ENCODE assay signal across 9 cellular contexts in the genomic region with DNA sequence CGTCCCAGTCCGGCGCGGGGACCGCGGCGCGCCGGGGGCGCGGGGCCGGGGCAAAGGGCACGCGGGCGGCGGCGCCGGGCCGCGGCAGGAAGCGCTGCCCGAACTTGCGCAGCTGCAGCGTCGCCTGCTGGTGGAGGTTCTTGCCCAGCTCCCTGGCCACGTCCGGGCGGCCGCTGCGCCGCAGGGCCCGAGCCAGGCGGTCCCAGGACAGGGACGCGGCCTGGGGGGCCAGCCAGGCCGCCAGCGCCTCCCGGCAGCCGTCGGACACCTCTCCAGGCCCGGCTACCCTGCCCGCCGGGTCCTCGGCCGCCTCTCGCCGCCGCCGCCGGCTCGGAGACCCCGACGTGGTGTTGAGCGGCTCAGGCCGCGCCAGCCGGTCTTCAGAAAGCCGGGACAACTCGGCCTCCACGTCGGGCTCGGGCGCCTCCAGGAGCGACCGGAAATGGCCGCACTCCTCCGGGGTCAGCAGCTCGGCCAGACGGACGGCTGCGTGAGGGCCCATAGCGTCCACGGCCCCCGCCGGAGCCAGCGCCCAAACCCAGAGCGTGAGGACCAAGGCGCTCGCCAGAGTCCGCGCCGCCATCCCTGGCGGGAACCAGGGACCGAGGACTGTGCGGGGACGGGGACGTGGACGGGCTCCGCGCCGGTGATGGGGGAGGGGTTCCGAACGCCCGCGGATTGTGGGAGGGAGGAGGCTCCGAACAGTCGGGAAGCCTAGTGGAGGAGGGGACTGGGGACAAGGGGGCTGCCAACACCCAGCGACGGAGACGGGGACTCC. TPM values are rescaled to one million over a fixed set of nuclear protein-coding genes. Genes with fewer than 3 reads are reported as not detected.
DNase-seq lines count a peak whose midpoint lies in the region; ATAC-seq and TF ChIP-seq lines count a peak whose summit lies in the region.
"Had no signal": no experiment of that assay in that cellular context is flagged by ENCODE, and none has a peak within 500 bp of the region (broad histone marks: within the 10 kb centered on the region; RNA-seq: fewer than 3 reads in every experiment).

No MANE protein-coding gene starts in this region.

- H3K36me3 Mint-ChIP-seq in MCF 10A (ENCODE audit: insufficient read depth, unreplicated experiment): no peaks in the 10 kb centered on the region

- TF ChIP-seq CTCF in VCaP (conservative IDR thresholded peaks at IDR 0.05): peak; percentile 94
- peak; percentile 32 for TF ChIP-seq CTCF in MCF 10A (IDR thresholded peaks at IDR 0.05; ENCODE audit: unreplicated experiment)
- peak in 4 of 5 experiments; percentile 45 to 67 (median 58) for TF ChIP-seq CTCF in gastrocnemius medialis (IDR thresholded peaks at IDR 0.05 in 4 of 5, conservative IDR thresholded peaks at IDR 0.05 in 1 of 5)

- CTCF ChIA-PET in MCF 10A (lab: Yijun Ruan, JAX): interaction anchor here (0.5 to 2.0 kb wide), 4 partner anchors 9 to 35 kb away, joined by 3 to 6 read pairs (median 4); no protein-coding TSS in a partner anchor

- H3K4me1 ChIP-seq in iPS-18a (ENCODE audit: control insufficient read depth, low read depth, low read length): no peaks in the 10 kb centered on the region
- no peaks in the 10 kb centered on the region for H3K4me1 ChIP-seq in gastrocnemius medialis

- H3K4me1 Mint-ChIP-seq in MCF 10A (ENCODE audit: insufficient read depth, unreplicated experiment): no peaks in the 10 kb centered on the region

- ATAC-seq in gastrocnemius medialis (peak; percentile 75 to 77), HG02970 (IDR thresholded peaks at IDR 0.05; ENCODE audit: low FRiP score, unreplicated experiment) (no peak)

- no peaks in the 10 kb centered on the region for H3K9me3 Mint-ChIP-seq in MCF 10A (ENCODE audit: unreplicated experiment)

- peak overlapping the region; percentile 77 for H3K27ac ChIP-seq in VCaP
- no peak overlapping the region for H3K27ac ChIP-seq in iPS-18a (ENCODE audit: low read length)
- H3K27ac ChIP-seq in gastrocnemius medialis: peak overlapping the region; percentile 49 to 80 (median 68)
- H3K27ac ChIP-seq: KMS-11 had no signal

- intact Hi-C loops in MCF 10A (cut with micrococcal nuclease): no loop called here
- intact Hi-C loops in gastrocnemius medialis (cut with DNase I; ENCODE audit: low total_unique reads): no loop called here

- peak; percentile 70 for TF ChIP-seq RAD21 in Ishikawa (IDR thresholded peaks at IDR 0.05; ENCODE audit: low read depth)

- H3K9ac ChIP-seq in iPS-18a (ENCODE audit: low read length): peak overlapping the region; percentile 11
- H3K9ac ChIP-seq: KMS-11 had no signal

- H3K27ac Mint-ChIP-seq in MCF 10A (ENCODE audit: low read depth, unreplicated experiment): no peak overlapping the region

- H3K4me3 ChIP-seq in iPS-18a (ENCODE audit: low read length) (peak overlapping the region; percentile 50), gastrocnemius medialis (peak overlapping the region; percentile 55 to 61 (median 58))

- H3K27me3 Mint-ChIP-seq in MCF 10A (ENCODE audit: insufficient read depth, unreplicated experiment): peaks cover 39% of the 10 kb centered on the region

- in situ Hi-C loops in gastrocnemius medialis (cut with MboI; ENCODE audit: low sequenced_read_pairs in 4 of 4): loop anchor here in 1 of 4 donors (25.0 kb wide), 1 partner anchor 377 kb away; no protein-coding TSS in a partner anchor

- POLR2A ChIA-PET in MCF 10A (lab: Yijun Ruan, JAX): no interaction called here

- no peak overlapping the region for H3K4me3 Mint-ChIP-seq in MCF 10A (ENCODE audit: unreplicated experiment)

- no peaks in the 10 kb centered on the region for H3K9me3 ChIP-seq in iPS-18a (ENCODE audit: control insufficient read depth, low read depth, low read length)
- no peaks in the 10 kb centered on the region for H3K9me3 ChIP-seq in gastrocnemius medialis

- no peak for TF ChIP-seq POLR2A in gastrocnemius medialis (IDR thresholded peaks at IDR 0.05)

- DNase-seq in CMK (ENCODE audit: low read depth): peak; percentile 50
- no peak for DNase-seq in MCF 10A (ENCODE audit: unreplicated experiment)
- peak in 1 of 2 donors; percentile 27 for DNase-seq in gastrocnemius medialis
- no peak for DNase-seq in GDM1 (lab: John Stamatoyannopoulos, UW)

- peaks cover 46% of the 10 kb centered on the region for H3K27me3 ChIP-seq in iPS-18a (ENCODE audit: control insufficient read depth, insufficient read depth, low read length)
- H3K27me3 ChIP-seq in gastrocnemius medialis: peaks cover 0 to 15% (median 12%) of the 10 kb centered on the region in 3 donors

- BruUV-seq in MCF 10A (replicated peaks; lab: Mats Ljungman, UMichigan): no TSS peak

- H3K36me3 ChIP-seq in iPS-18a (ENCODE audit: control insufficient read depth, low read depth, low read length) (no peaks in the 10 kb centered on the region), gastrocnemius medialis (no peaks in the 10 kb centered on the region)

- TF ChIP-seq EP300 in Ishikawa (IDR thresholded peaks at IDR 0.05; ENCODE audit: borderline replicate concordance): no peak

TF ChIP-seq in Ishikawa, 13 proteins besides CTCF, POLR2A, EP300 and RAD21:
- TF ChIP-seq FOXM1 (IDR thresholded peaks at IDR 0.05; ENCODE audit: borderline replicate concordance, low read depth) (no peak), TEAD4 (IDR thresholded peaks at IDR 0.05) (no peak), CREB1 (IDR thresholded peaks at IDR 0.05; ENCODE audit: low read depth) (no peak), TCF12 (IDR thresholded peaks at IDR 0.05; ENCODE audit: low read depth) (no peak), TAF1 (IDR thresholded peaks at IDR 0.05; ENCODE audit: low read depth) (no peak), NFIC (IDR thresholded peaks at IDR 0.05) (no peak), ZBTB7A (IDR thresholded peaks at IDR 0.05; ENCODE audit: low read depth) (no peak), YY1 (IDR thresholded peaks at IDR 0.05; ENCODE audit: low read depth) (no peak), CEBPB (IDR thresholded peaks at IDR 0.05) (no peak)
- TF ChIP-seq, protein P1, sequence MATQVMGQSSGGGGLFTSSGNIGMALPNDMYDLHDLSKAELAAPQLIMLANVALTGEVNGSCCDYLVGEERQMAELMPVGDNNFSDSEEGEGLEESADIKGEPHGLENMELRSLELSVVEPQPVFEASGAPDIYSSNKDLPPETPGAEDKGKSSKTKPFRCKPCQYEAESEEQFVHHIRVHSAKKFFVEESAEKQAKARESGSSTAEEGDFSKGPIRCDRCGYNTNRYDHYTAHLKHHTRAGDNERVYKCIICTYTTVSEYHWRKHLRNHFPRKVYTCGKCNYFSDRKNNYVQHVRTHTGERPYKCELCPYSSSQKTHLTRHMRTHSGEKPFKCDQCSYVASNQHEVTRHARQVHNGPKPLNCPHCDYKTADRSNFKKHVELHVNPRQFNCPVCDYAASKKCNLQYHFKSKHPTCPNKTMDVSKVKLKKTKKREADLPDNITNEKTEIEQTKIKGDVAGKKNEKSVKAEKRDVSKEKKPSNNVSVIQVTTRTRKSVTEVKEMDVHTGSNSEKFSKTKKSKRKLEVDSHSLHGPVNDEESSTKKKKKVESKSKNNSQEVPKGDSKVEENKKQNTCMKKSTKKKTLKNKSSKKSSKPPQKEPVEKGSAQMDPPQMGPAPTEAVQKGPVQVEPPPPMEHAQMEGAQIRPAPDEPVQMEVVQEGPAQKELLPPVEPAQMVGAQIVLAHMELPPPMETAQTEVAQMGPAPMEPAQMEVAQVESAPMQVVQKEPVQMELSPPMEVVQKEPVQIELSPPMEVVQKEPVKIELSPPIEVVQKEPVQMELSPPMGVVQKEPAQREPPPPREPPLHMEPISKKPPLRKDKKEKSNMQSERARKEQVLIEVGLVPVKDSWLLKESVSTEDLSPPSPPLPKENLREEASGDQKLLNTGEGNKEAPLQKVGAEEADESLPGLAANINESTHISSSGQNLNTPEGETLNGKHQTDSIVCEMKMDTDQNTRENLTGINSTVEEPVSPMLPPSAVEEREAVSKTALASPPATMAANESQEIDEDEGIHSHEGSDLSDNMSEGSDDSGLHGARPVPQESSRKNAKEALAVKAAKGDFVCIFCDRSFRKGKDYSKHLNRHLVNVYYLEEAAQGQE (IDR thresholded peaks at IDR 0.05; ENCODE audit: low read depth): no peak
- TF ChIP-seq, protein P2, sequence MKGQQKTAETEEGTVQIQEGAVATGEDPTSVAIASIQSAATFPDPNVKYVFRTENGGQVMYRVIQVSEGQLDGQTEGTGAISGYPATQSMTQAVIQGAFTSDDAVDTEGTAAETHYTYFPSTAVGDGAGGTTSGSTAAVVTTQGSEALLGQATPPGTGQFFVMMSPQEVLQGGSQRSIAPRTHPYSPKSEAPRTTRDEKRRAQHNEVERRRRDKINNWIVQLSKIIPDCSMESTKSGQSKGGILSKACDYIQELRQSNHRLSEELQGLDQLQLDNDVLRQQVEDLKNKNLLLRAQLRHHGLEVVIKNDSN (IDR thresholded peaks at IDR 0.05): no peak
- TF ChIP-seq, protein P3, sequence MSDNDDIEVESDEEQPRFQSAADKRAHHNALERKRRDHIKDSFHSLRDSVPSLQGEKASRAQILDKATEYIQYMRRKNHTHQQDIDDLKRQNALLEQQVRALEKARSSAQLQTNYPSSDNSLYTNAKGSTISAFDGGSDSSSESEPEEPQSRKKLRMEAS (IDR thresholded peaks at IDR 0.05): no peak; the same call in 1 of the 2 replicates

RNA-seq across cellular contexts. Expression of a gene that starts 34.0 kb away (rescaled TPM):
- not detected in 2 replicates for total RNA-seq in MCF 10A (2022)
- under 1 TPM in 2 of 4 donors, not detected in 2; 0.07 to 0.25 TPM for total RNA-seq in gastrocnemius medialis

Comparison
In these comparisons a context has a peak if more than half of its experiments do, and no peak if none do; other contexts are left out.
1. CTCF ChIP-seq: peak in every context shown above with its lines; median percentile 94 in VCaP; 58 in gastrocnemius medialis; 32 in MCF 10A.